8 cellular contexts compared by ENCODE assay signal in genomic region chrX:139932901-139933796, GRCh38. TPM values are rescaled to one million over a fixed set of nuclear protein-coding genes. Genes with fewer than 3 reads are reported as not detected.
A peak's percentile ranks its signal among the peaks of the same experiment; 100 is the strongest.
DNase-seq lines count a peak whose midpoint lies in the region; ATAC-seq lines count a peak whose summit lies in the region.

TSS of gene ATP11C (minus strand) at chrX:139933053. CDS start at chrX:139932042, 1,011 bp downstream.

- no peaks in the 10 kb centered on the region for H3K27me3 Mint-ChIP-seq in activated CD4-positive, alpha-beta memory T cell treated with anti-CD3 and anti-CD28 coated beads, Interleukin-2, amount 10 ng/mL, durations not matched to agents 7 days and 5 days

- H3K27ac Mint-ChIP-seq in activated CD4-positive, alpha-beta memory T cell treated with anti-CD3 and anti-CD28 coated beads, Interleukin-2, amount 10 ng/mL, durations not matched to agents 7 days and 5 days = peak within 1 kb of the TSS; percentile 88

- H3K36me3 Mint-ChIP-seq in activated CD4-positive, alpha-beta memory T cell treated with anti-CD3 and anti-CD28 coated beads, Interleukin-2, amount 10 ng/mL, durations not matched to agents 7 days and 5 days (ENCODE audit: low read depth) = peaks cover 4% of the 10 kb centered on the region

- H3K9me3 ChIP-seq in ectodermal cell (ENCODE audit: control insufficient read depth, low read length) = no peaks in the 10 kb centered on the region

- no peaks in the 10 kb centered on the region for H3K27me3 ChIP-seq in ectodermal cell (ENCODE audit: control insufficient read depth, insufficient read depth, low read length, poor library complexity, severe bottlenecking)

- peak; percentile 75 for ATAC-seq in GM18867 (IDR thresholded peaks at IDR 0.05; ENCODE audit: unreplicated experiment)
- ATAC-seq in HG03097 (IDR thresholded peaks at IDR 0.05; ENCODE audit: low FRiP score, unreplicated experiment) = peak; percentile 73

- no peaks in the 10 kb centered on the region for H3K4me1 ChIP-seq in ectodermal cell (ENCODE audit: control insufficient read depth, insufficient read depth, low read length)

- H3K4me1 Mint-ChIP-seq in activated CD4-positive, alpha-beta memory T cell treated with anti-CD3 and anti-CD28 coated beads, Interleukin-2, amount 10 ng/mL, durations not matched to agents 7 days and 5 days = peaks cover 19% of the 10 kb centered on the region

- peak within 1 kb of the TSS; percentile 49 for H3K4me3 ChIP-seq in ectodermal cell (ENCODE audit: insufficient read depth, low read depth, low read length)

- peak; percentile 82 for DNase-seq in AG08396 (ENCODE audit: low spot score)
- peak; percentile 55 for DNase-seq in NCI-H510A treated with DMSO at 0.1 percent for 48 hours (lab: John Stamatoyannopoulos, UW)
- peak; percentile 84 for DNase-seq in activated CD4-positive, alpha-beta memory T cell treated with anti-CD3 and anti-CD28 coated beads, Interleukin-2, amount 10 ng/mL, durations not matched to agents 7 days and 5 days
- DNase-seq in lung microvascular endothelial cell (ENCODE audit: low read depth in 2 of 2) = peak; percentile 87 to 90
- peak; percentile 58 to 74 (median 69) for DNase-seq in stimulated activated CD4-positive, alpha-beta T cell treated with anti-CD3 and anti-CD28 coated beads, TNF-alpha, amount 100 ng/mL, for 4 hours (ENCODE audit: low read depth in 3 of 3)

- no peaks in the 10 kb centered on the region for H3K36me3 ChIP-seq in ectodermal cell (ENCODE audit: control insufficient read depth, insufficient read depth, low read length)

- POLR2A ChIA-PET in activated CD4-positive, alpha-beta memory T cell treated with anti-CD3 and anti-CD28 coated beads, Interleukin-2, amount 10 ng/mL, durations not matched to agents 7 days and 5 days (lab: Charles Lee) = interaction anchor here (0.7 to 1.9 kb wide), 3 partner anchors 24 to 193 kb away, joined by 3 to 6 read pairs (median 4); no protein-coding TSS in a partner anchor

- WGBS in ectodermal cell, 2 experiments = 3 to 5% methylated on average over 43 to 51 of the region's 52 CpGs

- CTCF ChIA-PET in activated CD4-positive, alpha-beta memory T cell treated with anti-CD3 and anti-CD28 coated beads, Interleukin-2, amount 10 ng/mL, durations not matched to agents 7 days and 5 days (lab: Charles Lee) = interaction anchor here (0.5 kb wide), 1 partner anchor 13 kb away, joined by 3 read pairs; no protein-coding TSS in a partner anchor

- H3K27ac ChIP-seq in ectodermal cell (ENCODE audit: insufficient read depth, low read depth, low read length, poor library complexity, severe bottlenecking) = peak within 1 kb of the TSS; percentile 82

- peak within 1 kb of the TSS; percentile 86 for H3K4me3 Mint-ChIP-seq in activated CD4-positive, alpha-beta memory T cell treated with anti-CD3 and anti-CD28 coated beads, Interleukin-2, amount 10 ng/mL, durations not matched to agents 7 days and 5 days

- H3K9me3 Mint-ChIP-seq in activated CD4-positive, alpha-beta memory T cell treated with anti-CD3 and anti-CD28 coated beads, Interleukin-2, amount 10 ng/mL, durations not matched to agents 7 days and 5 days = no peaks in the 10 kb centered on the region

RNA-seq across cellular contexts. Expression of gene ATP11C, which starts in this region (rescaled TPM):
- total RNA-seq in activated CD4-positive, alpha-beta memory T cell treated with anti-CD3 and anti-CD28 coated beads, Interleukin-2, amount 10 ng/mL, durations not matched to agents 7 days and 5 days = 10 to 100 TPM; 11.3 to 12.3 TPM
- 28.6 TPM for polyA plus RNA-seq in ectodermal cell (2013, experiment 1 of 4)
- 26.1 TPM for polyA plus RNA-seq in ectodermal cell (2013, experiment 2 of 4)
- 29.0 TPM for polyA plus RNA-seq in ectodermal cell (2013, experiment 3 of 4)
- 27.2 TPM for polyA plus RNA-seq in ectodermal cell (2013, experiment 4 of 4)
- total RNA-seq in lung microvascular endothelial cell = 62.8 and 67.3 TPM in 2 replicates

Comparison
In these comparisons a context has a peak if more than half of its experiments do, and no peak if none do; other contexts are left out.
1. Peak in every context shown above with its lines: DNase-seq, ATAC-seq, H3K4me3 ChIP-seq and H3K27ac ChIP-seq.